In genomic region chr1:108560143-108560429, GRCh38 we compare ENCODE assay signal across 8 cellular contexts. TPM values are rescaled to one million over a fixed set of nuclear protein-coding genes. Genes with fewer than 3 reads are reported as not detected.
DNase-seq lines count a peak whose midpoint lies in the region; ATAC-seq and TF ChIP-seq lines count a peak whose summit lies in the region.

No MANE protein-coding gene starts in this region.

- H3K27me3 Mint-ChIP-seq in activated naive CD8-positive, alpha-beta T cell treated with anti-CD3 and anti-CD28 coated beads, Interleukin-2, amount 50 U/mL, for 24 hours = no peaks in the 10 kb centered on the region

- no peaks in the 10 kb centered on the region for H3K27me3 ChIP-seq in kidney epithelial cell (ENCODE audit: control insufficient read depth, insufficient read depth, low read length)
- H3K27me3 ChIP-seq in thymus (ENCODE audit: control insufficient read depth, insufficient read depth) = no peaks in the 10 kb centered on the region

- peaks cover 6% of the 10 kb centered on the region for H3K4me1 ChIP-seq in thymus (ENCODE audit: control insufficient read depth, insufficient read depth, low read length)

- H3K27ac ChIP-seq in thymus (ENCODE audit: low read depth) = peak overlapping the region; percentile 67

- H3K9me3 Mint-ChIP-seq in activated naive CD8-positive, alpha-beta T cell treated with anti-CD3 and anti-CD28 coated beads, Interleukin-2, amount 50 U/mL, for 24 hours = no peaks in the 10 kb centered on the region

- WGBS in thymus = under 1% methylated on average over 46 of the region's 46 CpGs

- H3K4me1 Mint-ChIP-seq in activated naive CD8-positive, alpha-beta T cell treated with anti-CD3 and anti-CD28 coated beads, Interleukin-2, amount 50 U/mL, for 24 hours = peaks cover 44% of the 10 kb centered on the region

- no peaks in the 10 kb centered on the region for H3K36me3 Mint-ChIP-seq in activated naive CD8-positive, alpha-beta T cell treated with anti-CD3 and anti-CD28 coated beads, Interleukin-2, amount 50 U/mL, for 24 hours (ENCODE audit: low read depth)

- peak; percentile 22 for DNase-seq in stimulated activated CD4-positive, alpha-beta T cell treated with anti-CD3 and anti-CD28 coated beads, Interleukin-12 subunit alpha, Interleukin-12 subunit beta, amount 100 ng/mL, for 4 hours
- no peak for DNase-seq in stimulated activated CD4-positive, alpha-beta T cell treated with anti-CD3 and anti-CD28 coated beads, Interleukin-4, amount 100 ng/mL, for 1 hour
- DNase-seq in activated naive CD8-positive, alpha-beta T cell treated with anti-CD3 and anti-CD28 coated beads, Interleukin-2, amount 50 U/mL, for 24 hours = no peak
- no peak for DNase-seq in kidney epithelial cell (ENCODE audit: low read depth)
- DNase-seq in NK-92 (lab: John Stamatoyannopoulos, UW; ENCODE audit: unreplicated experiment) = no peak
- no peak for DNase-seq in NCI-H526 treated with DMSO at 0.1 percent for 48 hours (lab: John Stamatoyannopoulos, UW)

- no peaks in the 10 kb centered on the region for H3K36me3 ChIP-seq in kidney epithelial cell (ENCODE audit: control insufficient read depth, insufficient read depth, low read length)
- no peaks in the 10 kb centered on the region for H3K36me3 ChIP-seq in thymus (ENCODE audit: control insufficient read depth, insufficient read depth)

- H3K4me3 Mint-ChIP-seq in activated naive CD8-positive, alpha-beta T cell treated with anti-CD3 and anti-CD28 coated beads, Interleukin-2, amount 50 U/mL, for 24 hours = peak overlapping the region; percentile 88

- peak; percentile 39 for ATAC-seq in HG03354 (IDR thresholded peaks at IDR 0.05; ENCODE audit: poor library complexity, severe bottlenecking, unreplicated experiment)
- peak; percentile 30 for ATAC-seq in activated naive CD8-positive, alpha-beta T cell treated with anti-CD3 and anti-CD28 coated beads, Interleukin-2, amount 50 U/mL, for 24 hours

- H3K9me3 ChIP-seq in thymus (ENCODE audit: control insufficient read depth) = no peaks in the 10 kb centered on the region

- peak overlapping the region; percentile 72 for H3K27ac Mint-ChIP-seq in activated naive CD8-positive, alpha-beta T cell treated with anti-CD3 and anti-CD28 coated beads, Interleukin-2, amount 50 U/mL, for 24 hours

- peak overlapping the region; percentile 70 for H3K4me3 ChIP-seq in kidney epithelial cell (ENCODE audit: low read depth, low read length)
- peak overlapping the region; percentile 85 for H3K4me3 ChIP-seq in thymus (ENCODE audit: low read length)

- TF ChIP-seq CTCF in kidney epithelial cell (IDR thresholded peaks at IDR 0.05; ENCODE audit: insufficient read depth, low read length, poor library complexity, severe bottlenecking) = no peak

RNA-seq across cellular contexts. Expression of gene EEIG2, which starts 0.2 kb away (rescaled TPM):
- 5.2 and 6.3 TPM in 2 replicates for total RNA-seq in kidney epithelial cell
- 11.2 TPM for polyA plus RNA-seq in thymus
